28 cellular contexts compared by ENCODE assay signal in the genomic region with DNA sequence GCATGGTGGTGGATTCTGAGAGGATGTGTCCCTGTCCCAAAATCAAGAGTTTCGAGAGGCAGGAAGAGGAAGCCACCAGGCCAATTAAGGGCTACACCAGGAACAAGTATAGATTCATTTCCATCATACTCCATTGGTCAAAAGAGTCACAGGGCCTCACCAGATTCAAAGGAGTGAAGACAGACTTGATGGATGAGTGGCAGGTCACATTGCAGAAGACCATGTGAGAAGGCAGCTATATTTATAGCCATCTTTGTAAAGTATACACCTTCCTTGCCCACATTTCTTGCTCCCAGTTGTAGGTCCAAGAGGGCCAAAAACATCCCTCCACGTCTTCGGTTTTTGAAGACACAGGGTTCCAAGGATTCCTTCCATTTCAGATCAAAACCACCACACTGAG.
DNase-seq lines count a peak whose midpoint lies in the region; ATAC-seq, FAIRE-seq and TF ChIP-seq lines count a peak whose summit lies in the region.
"Had no signal": no experiment of that assay in that cellular context is flagged by ENCODE, and none has a peak within 500 bp of the region (broad histone marks: within the 10 kb centered on the region; RNA-seq: fewer than 3 reads in every experiment).

No MANE protein-coding gene starts in this region.

- H3K36me3 Mint-ChIP-seq in central memory CD8-positive, alpha-beta T cell (ENCODE audit: insufficient read depth), result no peaks in the 10 kb centered on the region
- H3K36me3 Mint-ChIP-seq in neural progenitor cell, result peaks cover 2% of the 10 kb centered on the region
- H3K36me3 Mint-ChIP-seq: CD4-positive, alpha-beta memory T cell; CD4-positive, CD25-positive, alpha-beta regulatory T cell; CD8-positive, alpha-beta memory T cell had no signal

- H3K4ac ChIP-seq in mesendoderm (ENCODE audit: low read depth, low read length), result peak overlapping the region; percentile 79

- H3K4me1 ChIP-seq in mesendoderm (ENCODE audit: control insufficient read depth, low read depth, low read length) (peaks cover 2% of the 10 kb centered on the region), neural progenitor cell (peaks cover 25% of the 10 kb centered on the region)

- H3K9me3 ChIP-seq in neural progenitor cell (ENCODE audit: low read depth), result peaks cover 5% of the 10 kb centered on the region
- H3K9me3 ChIP-seq: BE2C had no signal

- H2AK5ac ChIP-seq in mesendoderm (ENCODE audit: low read length), result peak overlapping the region; percentile 95

- TF ChIP-seq CTCF in neural progenitor cell (IDR thresholded peaks at IDR 0.05), result no peak

- peak overlapping the region; percentile 81 for H3K18ac ChIP-seq in mesendoderm (ENCODE audit: low read length)

- peak overlapping the region; percentile 94 for H2BK5ac ChIP-seq in mesendoderm (ENCODE audit: low read length)

- no CpG with 5 or more reads among the region's 3 CpGs for WGBS in mesendoderm (ENCODE audit: extremely low coverage, insufficient coverage, low lambda C conversion rate)

- FAIRE-seq in HTR-8/SVneo (lab: Jason Lieb, UNC), result no peak
- FAIRE-seq: A204.1, GM12878, GM12892, GM18507, GM19239 had no signal

- no peak overlapping the region for H3K4me3 ChIP-seq in mesendoderm (ENCODE audit: low read length)
- H3K4me3 ChIP-seq in neural progenitor cell, result no peak overlapping the region
- H3K4me3 ChIP-seq: BLaER1, GM12878 had no signal

- H3K9ac ChIP-seq in mesendoderm (ENCODE audit: low read length), result no peak overlapping the region
- no peak overlapping the region for H3K9ac ChIP-seq in neural progenitor cell
- H3K9ac ChIP-seq: BLaER1 had no signal

- DNase-seq in central memory CD8-positive, alpha-beta T cell (ENCODE audit: low spot score in 2 of 2), result no peak
- DNase-seq in mesendoderm (no peak), neural progenitor cell (ENCODE audit: low spot score) (no peak), NCI-H69 (lab: John Stamatoyannopoulos, UW) (no peak), Right ventricle myocardium inferior (ENCODE audit: missing footprints) (no peak), HTR-8/SVneo (ENCODE audit: insufficient read length, low spot score) (no peak)
- DNase-seq: 8988T; ACHN; BE2C; C1 segment of cervical spinal cord; CD4-positive, alpha-beta memory T cell; CD4-positive, CD25-positive, alpha-beta regulatory T cell; CD8-positive, alpha-beta memory T cell; COR-L47; DMS 273 treated with DMSO at 0.1 percent for 48 hours; DMS153; DMS53; DMS79; DND-41; EL; GDM1 had no signal

- H2BK15ac ChIP-seq in mesendoderm (replicated peaks; ENCODE audit: low read depth), result no peak overlapping the region

- no peaks in the 10 kb centered on the region for H3K79me2 ChIP-seq in mesendoderm (ENCODE audit: control insufficient read depth, insufficient read depth, low read length)
- H3K79me2 ChIP-seq in neural progenitor cell (ENCODE audit: low read depth), result no peaks in the 10 kb centered on the region

- H3K9me3 Mint-ChIP-seq in central memory CD8-positive, alpha-beta T cell, result no peaks in the 10 kb centered on the region
- peaks cover 22% of the 10 kb centered on the region for H3K9me3 Mint-ChIP-seq in neural progenitor cell

- intact Hi-C loops in Right ventricle myocardium inferior (cut with DNase I), result no loop called here

- H4K20me1 ChIP-seq in neural progenitor cell (ENCODE audit: low read depth), result no peaks in the 10 kb centered on the region
- H4K20me1 ChIP-seq: BLaER1 had no signal

- no peak overlapping the region for H2BK120ac ChIP-seq in mesendoderm (ENCODE audit: low read depth, low read length)

- H2AFZ ChIP-seq in neural progenitor cell (replicated peaks), result no peak overlapping the region

- peaks cover 32% of the 10 kb centered on the region for H3F3A ChIP-seq in neural progenitor cell (ENCODE audit: low read depth)

- no peak overlapping the region for H4K8ac ChIP-seq in mesendoderm (ENCODE audit: low read depth, low read length)

- H3K27ac Mint-ChIP-seq in central memory CD8-positive, alpha-beta T cell (ENCODE audit: low read depth), result peak overlapping the region; percentile 78
- H3K27ac Mint-ChIP-seq in neural progenitor cell, result peak overlapping the region; percentile 17
- H3K27ac Mint-ChIP-seq: CD4-positive, alpha-beta memory T cell; CD4-positive, CD25-positive, alpha-beta regulatory T cell; CD8-positive, alpha-beta memory T cell had no signal

- H4K5ac ChIP-seq in mesendoderm (ENCODE audit: low read length), result no peak overlapping the region

- peak overlapping the region; percentile 67 for H3K56ac ChIP-seq in mesendoderm (ENCODE audit: low read length)

- H3K23ac ChIP-seq in mesendoderm (ENCODE audit: low read length), result no peak overlapping the region

- H3K36me3 ChIP-seq in mesendoderm (ENCODE audit: control insufficient read depth, insufficient read depth, low read length), result no peaks in the 10 kb centered on the region
- H3K36me3 ChIP-seq in neural progenitor cell, result peaks cover 3% of the 10 kb centered on the region
- H3K36me3 ChIP-seq: BE2C, BLaER1 had no signal

- no peak overlapping the region for H3K4me3 Mint-ChIP-seq in central memory CD8-positive, alpha-beta T cell
- no peak overlapping the region for H3K4me3 Mint-ChIP-seq in neural progenitor cell
- H3K4me3 Mint-ChIP-seq: CD4-positive, alpha-beta memory T cell; CD4-positive, CD25-positive, alpha-beta regulatory T cell; CD8-positive, alpha-beta memory T cell had no signal

- no peaks in the 10 kb centered on the region for H3K4me1 Mint-ChIP-seq in central memory CD8-positive, alpha-beta T cell
- H3K4me1 Mint-ChIP-seq in neural progenitor cell, result peaks cover 26% of the 10 kb centered on the region

- no peak overlapping the region for H3K27ac ChIP-seq in mesendoderm (ENCODE audit: low read depth, low read length)
- no peak overlapping the region for H3K27ac ChIP-seq in neural progenitor cell
- H3K27ac ChIP-seq: BLaER1 had no signal

- H3K27me3 ChIP-seq in mesendoderm (ENCODE audit: insufficient read depth, low read length, poor library complexity), result no peaks in the 10 kb centered on the region
- no peaks in the 10 kb centered on the region for H3K27me3 ChIP-seq in neural progenitor cell
- H3K27me3 ChIP-seq: BE2C had no signal

- ATAC-seq in central memory CD8-positive, alpha-beta T cell (replicated peaks; ENCODE audit: extremely low read depth, poor library complexity, severe bottlenecking), result no peak
- ATAC-seq in Right ventricle myocardium inferior, result no peak
- ATAC-seq in GM18519 (IDR thresholded peaks at IDR 0.05; ENCODE audit: low FRiP score, unreplicated experiment), result no peak
- ATAC-seq: GM12878 had no signal

- H3K27me3 Mint-ChIP-seq in central memory CD8-positive, alpha-beta T cell, result peaks cover 49% of the 10 kb centered on the region
- peaks cover 6% of the 10 kb centered on the region for H3K27me3 Mint-ChIP-seq in neural progenitor cell (ENCODE audit: insufficient read depth, low read depth)

- no peak overlapping the region for H3K4me2 ChIP-seq in mesendoderm (ENCODE audit: low read length)
- H3K4me2 ChIP-seq in neural progenitor cell, result no peak overlapping the region
- H3K4me2 ChIP-seq: BLaER1 had no signal

- H3K79me1 ChIP-seq in mesendoderm (ENCODE audit: low read length), result no peaks in the 10 kb centered on the region
